22 cellular contexts compared by ENCODE assay signal in genomic region chr14:43406936-43407335, GRCh38.
"Had no signal": no experiment of that assay in that cellular context is flagged by ENCODE, and none has a peak within 500 bp of the region (broad histone marks: within the 10 kb centered on the region; RNA-seq: fewer than 3 reads in every experiment).

No MANE protein-coding gene starts in this region.

- DNase-seq: MM.1S, NCI-H1092 treated with DMSO at 0.1 percent for 48 hours, NCI-H1436, NCI-H187, NCI-H2029, NCI-H2081 treated with DMSO at 0.1 percent for 48 hours, NCI-H2171, NCI-H226, NCI-H446, NCI-H510A, NCI-H524 treated with DMSO at 0.1 percent for 48 hours, NCI-H69, NCI-H774, SHP77, SK-N-SH, SW 1271, T-cell had no signal

- H3K4me3 Mint-ChIP-seq: IgD-negative memory B cell, T-cell had no signal

- H3K9ac ChIP-seq: KMS-11, SK-N-SH had no signal

- H3K27ac ChIP-seq: KMS-11, RWPE1 had no signal

- H3K9me3 ChIP-seq: SK-N-SH had no signal

- H3K36me3 Mint-ChIP-seq: IgD-negative memory B cell, T-cell had no signal

- FAIRE-seq: K562 had no signal

- H3K9me2 ChIP-seq: SK-N-SH had no signal

- H3K4me1 Mint-ChIP-seq: T-cell had no signal

- H3K4me2 ChIP-seq: KMS-11, SK-N-SH had no signal

- H3K27ac Mint-ChIP-seq: IgD-negative memory B cell, T-cell had no signal

- ATAC-seq: K562, Panc1, T-cell had no signal

- H3K4me3 ChIP-seq: K562 had no signal
